Comparison of ENCODE assay signal across 8 cellular contexts in genomic region chr7:128537410-128537809, GRCh38.
DNase-seq lines count a peak whose midpoint lies in the region; ATAC-seq and TF ChIP-seq lines count a peak whose summit lies in the region.
"Not testable (repeated sequence)": the region's sequence is repeated elsewhere in the genome, so short reads cannot be mapped to it uniquely, and the experiment has no call there.

No MANE protein-coding gene starts in this region.

- in situ Hi-C loops in IMR-90 (cut with MboI; ENCODE audit: low sequenced_read_pairs) = not testable (repeated sequence)

- not testable (repeated sequence) for TF ChIP-seq POLR2A in IMR-90 (IDR thresholded peaks at IDR 0.05; ENCODE audit: low read depth, low read length)

- H3K9me3 ChIP-seq in IMR-90 (ENCODE audit: control insufficient read depth, insufficient read depth, low read length); left ventricle myocardium inferior (replicated peaks); osteoblast (ENCODE audit: low read depth, low read length): not testable (repeated sequence)

- H4K8ac ChIP-seq in IMR-90 (ENCODE audit: low read depth in 2 of 2, low read length in 2 of 2) = not testable (repeated sequence)

- H3K9me1 ChIP-seq in IMR-90 (ENCODE audit: insufficient read depth, low read length) = not testable (repeated sequence)

- DNase-seq in EL (peak; percentile 16), IMR-90 (peak; percentile 13)
- DNase-seq in activated naive CD4-positive, alpha-beta T cell treated with anti-CD3 and anti-CD28 coated beads for 36 hours = peak; percentile 19
- DNase-seq in left ventricle myocardium inferior; osteoblast (ENCODE audit: insufficient read length, low spot score, missing footprints): not testable (repeated sequence)

- not testable (repeated sequence) for H3K56ac ChIP-seq in IMR-90 (ENCODE audit: extremely low read depth, insufficient read depth, low read length)

- not testable (repeated sequence) for H2AK9ac ChIP-seq in IMR-90 (replicated peaks; ENCODE audit: low read depth, low read length, poor library complexity)

- H3K27me3 Mint-ChIP-seq in activated naive CD4-positive, alpha-beta T cell treated with anti-CD3 and anti-CD28 coated beads for 36 hours (ENCODE audit: low read depth); dendritic cell treated with granulocyte-macrophage colony-stimulating factor and Interleukin-4, amounts not matched to agents 40 ng/mL and 50 ng/mL, for 4 days: not testable (repeated sequence)

- CTCF ChIA-PET in IMR-90 (lab: Yijun Ruan, JAX); activated naive CD4-positive, alpha-beta T cell treated with anti-CD3 and anti-CD28 coated beads for 36 hours (lab: Charles Lee): not testable (repeated sequence)

- H4K91ac ChIP-seq in IMR-90 (ENCODE audit: insufficient read depth, low read depth, low read length) = not testable (repeated sequence)

- not testable (repeated sequence) for H3K27ac Mint-ChIP-seq in activated naive CD4-positive, alpha-beta T cell treated with anti-CD3 and anti-CD28 coated beads for 36 hours
- peak overlapping the region; percentile 27 for H3K27ac Mint-ChIP-seq in dendritic cell treated with granulocyte-macrophage colony-stimulating factor and Interleukin-4, amounts not matched to agents 40 ng/mL and 50 ng/mL, for 4 days

- H3K18ac ChIP-seq in IMR-90 (ENCODE audit: low read depth, low read length) = not testable (repeated sequence)

- H3K9ac ChIP-seq in IMR-90 (ENCODE audit: low read depth, low read length) = not testable (repeated sequence)

- peak; percentile 15; the same call in 1 of the 2 replicates for TF ChIP-seq RAD21 in IMR-90 (IDR thresholded peaks at IDR 0.05; ENCODE audit: low read length)

- H3K79me1 ChIP-seq in IMR-90 (ENCODE audit: low read depth in 1 of 2, low read length in 2 of 2) = not testable (repeated sequence)

- TF ChIP-seq CTCF in 22Rv1 (IDR thresholded peaks at IDR 0.05) (peak; percentile 50), IMR-90 (conservative IDR thresholded peaks at IDR 0.05; ENCODE audit: low read depth, low read length) (peak; percentile 33), left ventricle myocardium inferior (IDR thresholded peaks at IDR 0.05; ENCODE audit: borderline replicate concordance) (peak; percentile 51), osteoblast (IDR thresholded peaks at IDR 0.05; ENCODE audit: extremely low read depth, low read depth, low read length) (peak; percentile 39)

- H2BK120ac ChIP-seq in IMR-90 (ENCODE audit: low read depth, low read length) = not testable (repeated sequence)

- intact Hi-C loops in IMR-90 (cut with micrococcal nuclease); activated naive CD4-positive, alpha-beta T cell treated with anti-CD3 and anti-CD28 coated beads for 36 hours (cut with micrococcal nuclease); dendritic cell treated with granulocyte-macrophage colony-stimulating factor and Interleukin-4, amounts not matched to agents 40 ng/mL and 50 ng/mL, for 4 days (cut with micrococcal nuclease); left ventricle myocardium inferior (cut with micrococcal nuclease): not testable (repeated sequence)

- not testable (repeated sequence) for H2BK15ac ChIP-seq in IMR-90 (ENCODE audit: low read depth, low read length)

- H2BK5ac ChIP-seq in IMR-90 (ENCODE audit: low read depth, low read length, poor library complexity, severe bottlenecking) = not testable (repeated sequence)

- not testable (repeated sequence) for H3K23ac ChIP-seq in IMR-90 (ENCODE audit: low read depth, low read length)

- H3K14ac ChIP-seq in IMR-90 (replicated peaks; ENCODE audit: low read depth, low read length) = not testable (repeated sequence)

- not testable (repeated sequence) for BruUV-seq in IMR-90 (replicated peaks; lab: Mats Ljungman, UMichigan)

- H3K4me2 ChIP-seq in IMR-90 (ENCODE audit: low read depth, low read length); osteoblast (ENCODE audit: insufficient read depth, low read length): not testable (repeated sequence)

- not testable (repeated sequence) for H4K5ac ChIP-seq in IMR-90 (ENCODE audit: low read depth, low read length)

- H3K27me3 ChIP-seq in IMR-90 (ENCODE audit: control insufficient read depth, insufficient read depth, low read length); left ventricle myocardium inferior (ENCODE audit: low read depth); osteoblast (ENCODE audit: insufficient read depth, low read length): not testable (repeated sequence)

- H3K4me3 Mint-ChIP-seq in activated naive CD4-positive, alpha-beta T cell treated with anti-CD3 and anti-CD28 coated beads for 36 hours; dendritic cell treated with granulocyte-macrophage colony-stimulating factor and Interleukin-4, amounts not matched to agents 40 ng/mL and 50 ng/mL, for 4 days: not testable (repeated sequence)

- dilution Hi-C loops in IMR-90 (cut with HindIII; ENCODE audit: low sequenced_read_pairs, unreplicated experiment) = not testable (repeated sequence)

- H2AK5ac ChIP-seq in IMR-90 (ENCODE audit: low read depth, low read length) = not testable (repeated sequence)

- not testable (repeated sequence) for H2BK20ac ChIP-seq in IMR-90 (ENCODE audit: low read depth, low read length)

- peaks cover 19% of the 10 kb centered on the region for H3K36me3 Mint-ChIP-seq in activated naive CD4-positive, alpha-beta T cell treated with anti-CD3 and anti-CD28 coated beads for 36 hours (ENCODE audit: low read depth)
- H3K36me3 Mint-ChIP-seq in dendritic cell treated with granulocyte-macrophage colony-stimulating factor and Interleukin-4, amounts not matched to agents 40 ng/mL and 50 ng/mL, for 4 days (ENCODE audit: low read depth) = peaks cover 86% of the 10 kb centered on the region

- H3K36me3 ChIP-seq in IMR-90 (ENCODE audit: control insufficient read depth, insufficient read depth, low read length) (peaks cover 14% of the 10 kb centered on the region), left ventricle myocardium inferior (peaks cover 39% of the 10 kb centered on the region), osteoblast (ENCODE audit: insufficient read depth, low read length) (peaks cover 27% of the 10 kb centered on the region)

- no CpG with 5 or more reads among the region's 7 CpGs for WGBS in IMR-90 (ENCODE audit: extremely low coverage in 2 of 2, insufficient read length in 1 of 2), 2 experiments

- H3K9me3 Mint-ChIP-seq in activated naive CD4-positive, alpha-beta T cell treated with anti-CD3 and anti-CD28 coated beads for 36 hours; dendritic cell treated with granulocyte-macrophage colony-stimulating factor and Interleukin-4, amounts not matched to agents 40 ng/mL and 50 ng/mL, for 4 days: not testable (repeated sequence)

- not testable (repeated sequence) for H4K20me1 ChIP-seq in IMR-90 (ENCODE audit: insufficient read depth, low read length)
- H4K20me1 ChIP-seq in osteoblast (ENCODE audit: insufficient read depth, low read length) = peaks cover 10% of the 10 kb centered on the region

- POLR2A ChIA-PET in IMR-90 (lab: Charles Lee; ENCODE audit: unreplicated experiment) = not testable (repeated sequence)

- ATAC-seq in IMR-90 (ENCODE audit: low read depth) = peak; percentile 90
- peak; percentile 94 for ATAC-seq in SK-N-SH treated with all-trans-retinoic acid at 6 μM for 48 hours

- not testable (repeated sequence) for H3K4ac ChIP-seq in IMR-90 (ENCODE audit: low read depth, low read length)

- H3K4me1 ChIP-seq in IMR-90 (ENCODE audit: control insufficient read depth, insufficient read depth, low read length); osteoblast (ENCODE audit: insufficient read depth, low read length): not testable (repeated sequence)
- H3K4me1 ChIP-seq in left ventricle myocardium inferior = peaks cover 78% of the 10 kb centered on the region

- H3K27ac ChIP-seq in 22Rv1; IMR-90 (ENCODE audit: insufficient read depth, low read length); osteoblast (ENCODE audit: low read depth, low read length): not testable (repeated sequence)
- peak overlapping the region; percentile 11 for H3K27ac ChIP-seq in left ventricle myocardium inferior (replicated peaks)

- H3K4me1 Mint-ChIP-seq in activated naive CD4-positive, alpha-beta T cell treated with anti-CD3 and anti-CD28 coated beads for 36 hours (ENCODE audit: low read depth) = peaks cover 48% of the 10 kb centered on the region
- peaks cover 18% of the 10 kb centered on the region for H3K4me1 Mint-ChIP-seq in dendritic cell treated with granulocyte-macrophage colony-stimulating factor and Interleukin-4, amounts not matched to agents 40 ng/mL and 50 ng/mL, for 4 days (ENCODE audit: low read depth)

- H2AFZ ChIP-seq in IMR-90 (replicated peaks; ENCODE audit: low read length, poor library complexity); osteoblast (ENCODE audit: low read length): not testable (repeated sequence)

- H3K79me2 ChIP-seq in osteoblast (ENCODE audit: insufficient read depth, low read length) = peaks cover 87% of the 10 kb centered on the region

- not testable (repeated sequence) for H3K4me3 ChIP-seq in IMR-90 (ENCODE audit: insufficient read depth, low read depth, low read length); left ventricle myocardium inferior; osteoblast (ENCODE audit: insufficient read depth, low read length)

TF ChIP-seq in IMR-90, 13 proteins besides CTCF, POLR2A, EP300 and RAD21:
- TF ChIP-seq SMC3 (IDR thresholded peaks at IDR 0.05; ENCODE audit: low read depth, low read length) = peak; percentile 33
